Comparison of ENCODE assay signal across 8 cellular contexts in genomic region chr7:65872776-65873581, GRCh38. TPM values are rescaled to one million over a fixed set of nuclear protein-coding genes. Genes with fewer than 3 reads are reported as not detected.
A peak's percentile ranks its signal among the peaks of the same experiment; 100 is the strongest.
DNase-seq lines count a peak whose midpoint lies in the region; ATAC-seq and TF ChIP-seq lines count a peak whose summit lies in the region.

Gene VKORC1L1 (plus strand): TSS chr7:65873074. CDS start chr7:65873372, 298 bp downstream.

- H3K4me3 ChIP-seq in hepatocyte (peak within 1 kb of the TSS; percentile 96), vagina (peak within 1 kb of the TSS; percentile 91 to 99)

- intact Hi-C loops in vagina (cut with DNase I), result no loop called here

- H2AFZ ChIP-seq in hepatocyte, result peak within 1 kb of the TSS; percentile 99

- ATAC-seq in GM18511 (IDR thresholded peaks at IDR 0.05; ENCODE audit: unreplicated experiment), result peak; percentile 82
- peak; percentile 86 for ATAC-seq in HG02981 (IDR thresholded peaks at IDR 0.05; ENCODE audit: unreplicated experiment)

- H3K27me3 ChIP-seq in hepatocyte (no peaks in the 10 kb centered on the region), vagina (no peaks in the 10 kb centered on the region)

- no peak for TF ChIP-seq CTCF in hepatocyte (IDR thresholded peaks at IDR 0.05; ENCODE audit: poor library complexity)
- TF ChIP-seq CTCF in vagina (IDR thresholded peaks at IDR 0.05), result no peak

- H4K20me1 ChIP-seq in hepatocyte (ENCODE audit: insufficient read depth, poor library complexity, severe bottlenecking), result peaks cover 7% of the 10 kb centered on the region

- H3K36me3 ChIP-seq in hepatocyte (replicated peaks; ENCODE audit: insufficient read depth, low read depth), result no peaks in the 10 kb centered on the region
- H3K36me3 ChIP-seq in vagina, result no peaks in the 10 kb centered on the region

- H3K9me3 ChIP-seq in hepatocyte (ENCODE audit: low read depth) (no peaks in the 10 kb centered on the region), vagina (no peaks in the 10 kb centered on the region)

- peaks cover 41% of the 10 kb centered on the region for H3K79me2 ChIP-seq in hepatocyte

- H3K4me1 ChIP-seq in hepatocyte (ENCODE audit: insufficient read depth) (peaks cover 7% of the 10 kb centered on the region), vagina (peaks cover 9% of the 10 kb centered on the region)

- peak within 1 kb of the TSS; percentile 95 for H3K27ac ChIP-seq in hepatocyte
- peak within 1 kb of the TSS; percentile 61 for H3K27ac ChIP-seq in vagina

- DNase-seq in NCI-H2029 (lab: John Stamatoyannopoulos, UW), result peak; percentile 86
- DNase-seq in T1000 (lab: John Stamatoyannopoulos, UW), result peak; percentile 93
- DNase-seq in astrocyte of the hippocampus (ENCODE audit: low read depth, low spot score), result peak; percentile 98
- DNase-seq in hepatocyte (ENCODE audit: low spot score), result peak; percentile 98
- DNase-seq in renal cortical epithelial cell (ENCODE audit: low read depth), result peak; percentile 70
- DNase-seq in vagina (ENCODE audit: extremely low spot score in 2 of 2), result peak in 1 of 2 donors; percentile 93

- no peaks in the 10 kb centered on the region for H3K9me2 ChIP-seq in hepatocyte (replicated peaks; ENCODE audit: insufficient read depth)

- WGBS in hepatocyte (ENCODE audit: low lambda C conversion rate, missing lambda C conversion rate), result 2% methylated on average over 16 of the region's 94 CpGs

- H3K4me2 ChIP-seq in hepatocyte, result peak within 1 kb of the TSS; percentile 90

- TF ChIP-seq POLR2A in vagina (IDR thresholded peaks at IDR 0.05), result peak in 1 of 2 donors; percentile 26

RNA-seq across cellular contexts. Expression of gene VKORC1L1, which starts in this region (rescaled TPM):
- total RNA-seq in hepatocyte, result 23.5 and 28.5 TPM in 2 replicates
- 19.0 and 22.2 TPM in 2 replicates for polyA plus RNA-seq in hepatocyte
- total RNA-seq in renal cortical epithelial cell, result 22.7 and 30.7 TPM in 2 replicates
- total RNA-seq in vagina, result 15.2 TPM
